In genomic region chr9:69027355-69028097, GRCh38 we compare ENCODE assay signal across 1 cellular context.
TF ChIP-seq lines count a peak whose summit lies in the region.

No MANE protein-coding gene starts in this region.

TF ChIP-seq in GM23338, 12 proteins besides CTCF, POLR2A, EP300 and RAD21 (continued from another document):
- no peak for TF ChIP-seq ETS1 (IDR thresholded peaks at IDR 0.05)
- no peak for TF ChIP-seq ZNF462 (CRISPR knock-in tag; IDR thresholded peaks at IDR 0.05)
- TF ChIP-seq NANOG (IDR thresholded peaks at IDR 0.05; ENCODE audit: borderline replicate concordance), result no peak
- TF ChIP-seq EZH2phosphoT487 (IDR thresholded peaks at IDR 0.05; ENCODE audit: unreplicated experiment), result no peak
- TF ChIP-seq CREB1 (CRISPR knock-in tag; IDR thresholded peaks at IDR 0.05; ENCODE audit: low read depth), result no peak
